Comparison of ENCODE assay signal across 1 cellular context in the genomic region with DNA sequence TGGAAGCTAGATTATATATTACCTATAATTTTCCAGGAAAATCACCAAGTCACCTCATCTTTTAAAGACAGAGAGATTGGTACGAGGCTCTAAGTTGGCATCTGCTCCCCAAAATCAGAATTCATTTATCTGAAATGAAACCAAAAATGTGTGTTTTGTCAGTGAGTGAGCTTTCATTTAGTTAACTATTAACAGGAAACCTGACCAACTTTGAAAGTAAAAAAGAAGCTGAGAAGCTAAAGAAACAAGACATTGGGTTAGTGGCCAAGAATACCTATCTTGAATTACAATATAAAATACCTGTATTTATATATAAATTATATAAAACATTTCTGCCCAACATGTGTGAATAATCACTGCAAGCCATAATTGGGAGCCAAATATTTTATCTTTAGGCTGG.
TF ChIP-seq lines count a peak whose summit lies in the region.

No MANE protein-coding gene starts in this region.

TF ChIP-seq in H1, 55 proteins besides CTCF, POLR2A, EP300 and RAD21:
- TF ChIP-seq GTF2F1 (IDR thresholded peaks at IDR 0.05; ENCODE audit: borderline replicate concordance, low read depth, low read length): no peak
- TF ChIP-seq CHD1 (IDR thresholded peaks at IDR 0.05; ENCODE audit: low read depth, low read length): no peak
- no peak for TF ChIP-seq RBBP5 (IDR thresholded peaks at IDR 0.05; ENCODE audit: borderline replicate concordance, low read depth, low read length)
- no peak for TF ChIP-seq SUZ12 (IDR thresholded peaks at IDR 0.05; ENCODE audit: low read length)
- TF ChIP-seq KDM4A (IDR thresholded peaks at IDR 0.05; ENCODE audit: low read depth, low read length, severe bottlenecking): no peak
- TF ChIP-seq SIRT6 (IDR thresholded peaks at IDR 0.05; ENCODE audit: low read length): no peak
- TF ChIP-seq SP2 (IDR thresholded peaks at IDR 0.05; ENCODE audit: low read length): no peak
- no peak for TF ChIP-seq RNF2 (IDR thresholded peaks at IDR 0.05; ENCODE audit: borderline replicate concordance, low read depth, low read length, missing control alignments, poor library complexity, severe bottlenecking)
- no peak for TF ChIP-seq BACH1 (IDR thresholded peaks at IDR 0.05; ENCODE audit: low read length)
- no peak for TF ChIP-seq POLR2AphosphoS5 (IDR thresholded peaks at IDR 0.05; ENCODE audit: low read depth, low read length)
- TF ChIP-seq, protein P1, sequence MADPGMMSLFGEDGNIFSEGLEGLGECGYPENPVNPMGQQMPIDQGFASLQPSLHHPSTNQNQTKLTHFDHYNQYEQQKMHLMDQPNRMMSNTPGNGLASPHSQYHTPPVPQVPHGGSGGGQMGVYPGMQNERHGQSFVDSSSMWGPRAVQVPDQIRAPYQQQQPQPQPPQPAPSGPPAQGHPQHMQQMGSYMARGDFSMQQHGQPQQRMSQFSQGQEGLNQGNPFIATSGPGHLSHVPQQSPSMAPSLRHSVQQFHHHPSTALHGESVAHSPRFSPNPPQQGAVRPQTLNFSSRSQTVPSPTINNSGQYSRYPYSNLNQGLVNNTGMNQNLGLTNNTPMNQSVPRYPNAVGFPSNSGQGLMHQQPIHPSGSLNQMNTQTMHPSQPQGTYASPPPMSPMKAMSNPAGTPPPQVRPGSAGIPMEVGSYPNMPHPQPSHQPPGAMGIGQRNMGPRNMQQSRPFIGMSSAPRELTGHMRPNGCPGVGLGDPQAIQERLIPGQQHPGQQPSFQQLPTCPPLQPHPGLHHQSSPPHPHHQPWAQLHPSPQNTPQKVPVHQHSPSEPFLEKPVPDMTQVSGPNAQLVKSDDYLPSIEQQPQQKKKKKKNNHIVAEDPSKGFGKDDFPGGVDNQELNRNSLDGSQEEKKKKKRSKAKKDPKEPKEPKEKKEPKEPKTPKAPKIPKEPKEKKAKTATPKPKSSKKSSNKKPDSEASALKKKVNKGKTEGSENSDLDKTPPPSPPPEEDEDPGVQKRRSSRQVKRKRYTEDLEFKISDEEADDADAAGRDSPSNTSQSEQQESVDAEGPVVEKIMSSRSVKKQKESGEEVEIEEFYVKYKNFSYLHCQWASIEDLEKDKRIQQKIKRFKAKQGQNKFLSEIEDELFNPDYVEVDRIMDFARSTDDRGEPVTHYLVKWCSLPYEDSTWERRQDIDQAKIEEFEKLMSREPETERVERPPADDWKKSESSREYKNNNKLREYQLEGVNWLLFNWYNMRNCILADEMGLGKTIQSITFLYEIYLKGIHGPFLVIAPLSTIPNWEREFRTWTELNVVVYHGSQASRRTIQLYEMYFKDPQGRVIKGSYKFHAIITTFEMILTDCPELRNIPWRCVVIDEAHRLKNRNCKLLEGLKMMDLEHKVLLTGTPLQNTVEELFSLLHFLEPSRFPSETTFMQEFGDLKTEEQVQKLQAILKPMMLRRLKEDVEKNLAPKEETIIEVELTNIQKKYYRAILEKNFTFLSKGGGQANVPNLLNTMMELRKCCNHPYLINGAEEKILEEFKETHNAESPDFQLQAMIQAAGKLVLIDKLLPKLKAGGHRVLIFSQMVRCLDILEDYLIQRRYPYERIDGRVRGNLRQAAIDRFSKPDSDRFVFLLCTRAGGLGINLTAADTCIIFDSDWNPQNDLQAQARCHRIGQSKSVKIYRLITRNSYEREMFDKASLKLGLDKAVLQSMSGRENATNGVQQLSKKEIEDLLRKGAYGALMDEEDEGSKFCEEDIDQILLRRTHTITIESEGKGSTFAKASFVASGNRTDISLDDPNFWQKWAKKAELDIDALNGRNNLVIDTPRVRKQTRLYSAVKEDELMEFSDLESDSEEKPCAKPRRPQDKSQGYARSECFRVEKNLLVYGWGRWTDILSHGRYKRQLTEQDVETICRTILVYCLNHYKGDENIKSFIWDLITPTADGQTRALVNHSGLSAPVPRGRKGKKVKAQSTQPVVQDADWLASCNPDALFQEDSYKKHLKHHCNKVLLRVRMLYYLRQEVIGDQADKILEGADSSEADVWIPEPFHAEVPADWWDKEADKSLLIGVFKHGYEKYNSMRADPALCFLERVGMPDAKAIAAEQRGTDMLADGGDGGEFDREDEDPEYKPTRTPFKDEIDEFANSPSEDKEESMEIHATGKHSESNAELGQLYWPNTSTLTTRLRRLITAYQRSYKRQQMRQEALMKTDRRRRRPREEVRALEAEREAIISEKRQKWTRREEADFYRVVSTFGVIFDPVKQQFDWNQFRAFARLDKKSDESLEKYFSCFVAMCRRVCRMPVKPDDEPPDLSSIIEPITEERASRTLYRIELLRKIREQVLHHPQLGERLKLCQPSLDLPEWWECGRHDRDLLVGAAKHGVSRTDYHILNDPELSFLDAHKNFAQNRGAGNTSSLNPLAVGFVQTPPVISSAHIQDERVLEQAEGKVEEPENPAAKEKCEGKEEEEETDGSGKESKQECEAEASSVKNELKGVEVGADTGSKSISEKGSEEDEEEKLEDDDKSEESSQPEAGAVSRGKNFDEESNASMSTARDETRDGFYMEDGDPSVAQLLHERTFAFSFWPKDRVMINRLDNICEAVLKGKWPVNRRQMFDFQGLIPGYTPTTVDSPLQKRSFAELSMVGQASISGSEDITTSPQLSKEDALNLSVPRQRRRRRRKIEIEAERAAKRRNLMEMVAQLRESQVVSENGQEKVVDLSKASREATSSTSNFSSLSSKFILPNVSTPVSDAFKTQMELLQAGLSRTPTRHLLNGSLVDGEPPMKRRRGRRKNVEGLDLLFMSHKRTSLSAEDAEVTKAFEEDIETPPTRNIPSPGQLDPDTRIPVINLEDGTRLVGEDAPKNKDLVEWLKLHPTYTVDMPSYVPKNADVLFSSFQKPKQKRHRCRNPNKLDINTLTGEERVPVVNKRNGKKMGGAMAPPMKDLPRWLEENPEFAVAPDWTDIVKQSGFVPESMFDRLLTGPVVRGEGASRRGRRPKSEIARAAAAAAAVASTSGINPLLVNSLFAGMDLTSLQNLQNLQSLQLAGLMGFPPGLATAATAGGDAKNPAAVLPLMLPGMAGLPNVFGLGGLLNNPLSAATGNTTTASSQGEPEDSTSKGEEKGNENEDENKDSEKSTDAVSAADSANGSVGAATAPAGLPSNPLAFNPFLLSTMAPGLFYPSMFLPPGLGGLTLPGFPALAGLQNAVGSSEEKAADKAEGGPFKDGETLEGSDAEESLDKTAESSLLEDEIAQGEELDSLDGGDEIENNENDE (IDR thresholded peaks at IDR 0.05; ENCODE audit: insufficient replicate concordance, low read length): no peak
- no peak for TF ChIP-seq POU5F1 (IDR thresholded peaks at IDR 0.05; ENCODE audit: low read depth, low read length)
- TF ChIP-seq, protein P2, sequence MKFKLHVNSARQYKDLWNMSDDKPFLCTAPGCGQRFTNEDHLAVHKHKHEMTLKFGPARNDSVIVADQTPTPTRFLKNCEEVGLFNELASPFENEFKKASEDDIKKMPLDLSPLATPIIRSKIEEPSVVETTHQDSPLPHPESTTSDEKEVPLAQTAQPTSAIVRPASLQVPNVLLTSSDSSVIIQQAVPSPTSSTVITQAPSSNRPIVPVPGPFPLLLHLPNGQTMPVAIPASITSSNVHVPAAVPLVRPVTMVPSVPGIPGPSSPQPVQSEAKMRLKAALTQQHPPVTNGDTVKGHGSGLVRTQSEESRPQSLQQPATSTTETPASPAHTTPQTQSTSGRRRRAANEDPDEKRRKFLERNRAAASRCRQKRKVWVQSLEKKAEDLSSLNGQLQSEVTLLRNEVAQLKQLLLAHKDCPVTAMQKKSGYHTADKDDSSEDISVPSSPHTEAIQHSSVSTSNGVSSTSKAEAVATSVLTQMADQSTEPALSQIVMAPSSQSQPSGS (IDR thresholded peaks at IDR 0.05; ENCODE audit: low read length): no peak
